ENCODE assay signal across 8 cellular contexts in the genomic region with DNA sequence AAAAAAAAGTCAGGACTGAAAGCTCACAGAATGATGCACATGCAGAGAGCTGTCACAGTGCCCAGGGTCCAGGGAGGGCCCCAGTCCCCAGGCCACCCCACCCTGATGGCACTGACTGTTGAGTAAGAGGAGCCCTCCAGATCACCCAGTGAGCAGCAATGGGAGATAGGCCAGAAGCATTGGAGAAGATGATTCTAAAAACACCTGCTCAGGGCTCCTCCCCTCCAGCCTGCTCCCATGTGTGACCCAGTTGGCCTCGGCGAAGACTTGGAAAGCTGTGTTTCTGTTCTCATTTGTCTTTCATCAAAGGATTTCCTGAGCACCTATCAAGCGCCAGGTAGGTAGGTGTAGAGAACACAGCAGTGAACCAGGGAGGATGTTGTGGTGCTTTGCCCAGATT. TPM values are rescaled to one million over a fixed set of nuclear protein-coding genes. Genes with fewer than 3 reads are reported as not detected.
"Had no signal": no experiment of that assay in that cellular context is flagged by ENCODE, and none has a peak within 500 bp of the region (broad histone marks: within the 10 kb centered on the region; RNA-seq: fewer than 3 reads in every experiment).

No MANE protein-coding gene starts in this region.

- H3K4me3 ChIP-seq: GM23338, HAP-1, K562 had no signal

- H3K4me2 ChIP-seq: GM23338 had no signal

- H3K9me3 ChIP-seq: HAP-1 had no signal

- DNase-seq: H7, HFFc6, IMR-90 had no signal

- H2AFZ ChIP-seq: GM23338 had no signal

- ATAC-seq: GM23338, HCT116, K562 had no signal

RNA-seq across cellular contexts. Expression of a gene that starts 58.4 kb away (rescaled TPM):
- total RNA-seq: H4, K562 had no signal
- polyA plus RNA-seq: K562 had no signal
